ENCODE assay signal across 40 cellular contexts in genomic region chr12:102174761-102175160, GRCh38. TPM values are rescaled to one million over a fixed set of nuclear protein-coding genes. Genes with fewer than 3 reads are reported as not detected.
"Had no signal": no experiment of that assay in that cellular context is flagged by ENCODE, and none has a peak within 500 bp of the region (broad histone marks: within the 10 kb centered on the region; RNA-seq: fewer than 3 reads in every experiment).

No MANE protein-coding gene starts in this region.

- H3K36me3 Mint-ChIP-seq: activated naive CD4-positive, alpha-beta T cell treated with anti-CD3 and anti-CD28 coated beads, Interleukin-2, amount 50 U/mL, for 24 hours; brain had no signal

- H3K27ac Mint-ChIP-seq: activated B cell treated with CpG ODN at 0.5 μM for 24 hours; activated CD4-positive, alpha-beta memory T cell treated with anti-CD3 and anti-CD28 coated beads for 36 hours; activated CD4-positive, alpha-beta T cell treated with anti-CD3 and anti-CD28 coated beads, Interleukin-2, amount 10 ng/mL, durations not matched to agents 24 days and 14 days; activated CD8-positive, alpha-beta T cell treated with anti-CD3 and anti-CD28 coated beads for 36 hours; activated naive CD4-positive, alpha-beta T cell treated with anti-CD3 and anti-CD28 coated beads, Interleukin-2, amount 10 ng/mL, durations not matched to agents 7 days and 5 days; activated naive CD4-positive, alpha-beta T cell treated with anti-CD3 and anti-CD28 coated beads, Interleukin-2, amount 50 U/mL, for 24 hours; activated naive CD8-positive, alpha-beta T cell; activated naive CD8-positive, alpha-beta T cell treated with anti-CD3 and anti-CD28 coated beads, Interleukin-2, amount 10 ng/mL, durations not matched to agents 7 days and 5 days; activated naive CD8-positive, alpha-beta T cell treated with anti-CD3 and anti-CD28 coated beads, Interleukin-2, amount 50 U/mL, for 24 hours; activated T-cell treated with anti-CD3 and anti-CD28 coated beads, Interleukin-2, amount 50 U/mL, for 72 hours; activated T-helper 1 cell treated with anti-CD3 and anti-CD28 coated beads, Interleukin-12 subunit alpha, Interleukin-12 subunit beta, Interleukin-2, Interleukin-4 antibody, amounts not matched to agents 30 ng/mL and 10 ng/mL and 1 ng/mL, durations not matched to agents 14 hours and 24 hours and 36 hours; activated T-helper 17 cell treated with anti-CD3 and anti-CD28 coated beads, Interleukin-2, amount 50 U/mL, for 72 hours; brain; T-helper 1 cell treated with Interleukin-12 subunit alpha and Interleukin-12 subunit beta and Interleukin-4 antibody, amounts not matched to agents 30 μg/mL and 1 μg/mL, for 36 hours; T-helper 2 cell treated with Interferon-gamma antibody and Interleukin-4, amounts not matched to agents 5 μg/mL and 100 μg/mL, for 36 hours had no signal

- FAIRE-seq: bronchial epithelial cell, TTC549 had no signal

- H3K9me3 ChIP-seq: ascending aorta had no signal

- H3K4me3 Mint-ChIP-seq: activated B cell treated with CpG ODN at 0.5 μM for 24 hours; activated CD4-positive, alpha-beta memory T cell treated with anti-CD3 and anti-CD28 coated beads for 36 hours; activated CD4-positive, alpha-beta T cell treated with anti-CD3 and anti-CD28 coated beads, Interleukin-2, amount 10 ng/mL, durations not matched to agents 24 days and 14 days; activated CD8-positive, alpha-beta T cell treated with anti-CD3 and anti-CD28 coated beads for 36 hours; activated naive CD4-positive, alpha-beta T cell treated with anti-CD3 and anti-CD28 coated beads, Interleukin-2, amount 10 ng/mL, durations not matched to agents 7 days and 5 days; activated naive CD4-positive, alpha-beta T cell treated with anti-CD3 and anti-CD28 coated beads, Interleukin-2, amount 50 U/mL, for 24 hours; activated naive CD8-positive, alpha-beta T cell; activated naive CD8-positive, alpha-beta T cell treated with anti-CD3 and anti-CD28 coated beads, Interleukin-2, amount 10 ng/mL, durations not matched to agents 7 days and 5 days; activated naive CD8-positive, alpha-beta T cell treated with anti-CD3 and anti-CD28 coated beads, Interleukin-2, amount 50 U/mL, for 24 hours; activated T-cell treated with anti-CD3 and anti-CD28 coated beads, Interleukin-2, amount 50 U/mL, for 4 hours; activated T-cell treated with anti-CD3 and anti-CD28 coated beads, Interleukin-2, amount 50 U/mL, for 72 hours; activated T-helper 1 cell treated with anti-CD3 and anti-CD28 coated beads, Interleukin-12 subunit alpha, Interleukin-12 subunit beta, Interleukin-2, Interleukin-4 antibody, amounts not matched to agents 30 ng/mL and 10 ng/mL and 1 ng/mL, durations not matched to agents 14 hours and 24 hours and 36 hours; activated T-helper 17 cell treated with anti-CD3 and anti-CD28 coated beads, Interleukin-2, amount 50 U/mL, for 72 hours; brain; central memory CD8-positive, alpha-beta T cell; T-helper 1 cell treated with Interleukin-12 subunit alpha and Interleukin-12 subunit beta and Interleukin-4 antibody, amounts not matched to agents 30 μg/mL and 1 μg/mL, for 36 hours; T-helper 2 cell treated with Interferon-gamma antibody and Interleukin-4, amounts not matched to agents 5 μg/mL and 100 μg/mL, for 36 hours had no signal

- H3K27ac ChIP-seq: ascending aorta, cardiac muscle cell, VCaP had no signal

- H3K27me3 Mint-ChIP-seq: activated B cell treated with CpG ODN at 0.5 μM for 24 hours; activated CD4-positive, alpha-beta memory T cell treated with anti-CD3 and anti-CD28 coated beads for 36 hours; activated CD4-positive, alpha-beta T cell treated with anti-CD3 and anti-CD28 coated beads, Interleukin-2, amount 10 ng/mL, durations not matched to agents 24 days and 14 days; activated CD8-positive, alpha-beta T cell treated with anti-CD3 and anti-CD28 coated beads for 36 hours; activated naive CD4-positive, alpha-beta T cell treated with anti-CD3 and anti-CD28 coated beads, Interleukin-2, amount 10 ng/mL, durations not matched to agents 7 days and 5 days; activated naive CD4-positive, alpha-beta T cell treated with anti-CD3 and anti-CD28 coated beads, Interleukin-2, amount 50 U/mL, for 24 hours; activated naive CD8-positive, alpha-beta T cell; activated naive CD8-positive, alpha-beta T cell treated with anti-CD3 and anti-CD28 coated beads, Interleukin-2, amount 10 ng/mL, durations not matched to agents 7 days and 5 days; activated naive CD8-positive, alpha-beta T cell treated with anti-CD3 and anti-CD28 coated beads, Interleukin-2, amount 50 U/mL, for 24 hours; activated T-helper 17 cell treated with anti-CD3 and anti-CD28 coated beads, Interleukin-2, amount 50 U/mL, for 72 hours; brain; central memory CD8-positive, alpha-beta T cell had no signal

- H3K4me3 ChIP-seq: ascending aorta, cardiac muscle cell had no signal

- H3K36me3 ChIP-seq: ascending aorta, cardiac muscle cell had no signal

- H3K4me1 Mint-ChIP-seq: activated B cell treated with CpG ODN at 0.5 μM for 24 hours; activated naive CD4-positive, alpha-beta T cell treated with anti-CD3 and anti-CD28 coated beads, Interleukin-2, amount 10 ng/mL, durations not matched to agents 7 days and 5 days; activated naive CD4-positive, alpha-beta T cell treated with anti-CD3 and anti-CD28 coated beads, Interleukin-2, amount 50 U/mL, for 24 hours; activated naive CD8-positive, alpha-beta T cell treated with anti-CD3 and anti-CD28 coated beads, Interleukin-2, amount 10 ng/mL, durations not matched to agents 7 days and 5 days; activated naive CD8-positive, alpha-beta T cell treated with anti-CD3 and anti-CD28 coated beads, Interleukin-2, amount 50 U/mL, for 24 hours; activated T-helper 17 cell treated with anti-CD3 and anti-CD28 coated beads, Interleukin-2, amount 50 U/mL, for 72 hours; brain; central memory CD8-positive, alpha-beta T cell had no signal

- ATAC-seq: activated CD8-positive, alpha-beta T cell treated with anti-CD3 and anti-CD28 coated beads for 36 hours; activated naive CD8-positive, alpha-beta T cell treated with anti-CD3 and anti-CD28 coated beads, Interleukin-2, amount 50 U/mL, for 24 hours; activated T-cell treated with anti-CD3 and anti-CD28 coated beads, Interleukin-2, amount 50 U/mL, for 4 hours; activated T-cell treated with anti-CD3 and anti-CD28 coated beads, Interleukin-2, amount 50 U/mL, for 72 hours; activated T-helper 17 cell treated with anti-CD3 and anti-CD28 coated beads, Interleukin-2, amount 50 U/mL, for 72 hours had no signal

- H3K9me3 Mint-ChIP-seq: activated B cell treated with CpG ODN at 0.5 μM for 24 hours; activated CD4-positive, alpha-beta memory T cell treated with anti-CD3 and anti-CD28 coated beads for 36 hours; activated CD4-positive, alpha-beta T cell treated with anti-CD3 and anti-CD28 coated beads, Interleukin-2, amount 10 ng/mL, durations not matched to agents 24 days and 14 days; activated CD8-positive, alpha-beta T cell treated with anti-CD3 and anti-CD28 coated beads for 36 hours; activated naive CD4-positive, alpha-beta T cell treated with anti-CD3 and anti-CD28 coated beads, Interleukin-2, amount 10 ng/mL, durations not matched to agents 7 days and 5 days; activated naive CD4-positive, alpha-beta T cell treated with anti-CD3 and anti-CD28 coated beads, Interleukin-2, amount 50 U/mL, for 24 hours; activated naive CD8-positive, alpha-beta T cell treated with anti-CD3 and anti-CD28 coated beads, Interleukin-2, amount 10 ng/mL, durations not matched to agents 7 days and 5 days; activated naive CD8-positive, alpha-beta T cell treated with anti-CD3 and anti-CD28 coated beads, Interleukin-2, amount 50 U/mL, for 24 hours; activated T-cell treated with anti-CD3 and anti-CD28 coated beads, Interleukin-2, amount 50 U/mL, for 4 hours; activated T-cell treated with anti-CD3 and anti-CD28 coated beads, Interleukin-2, amount 50 U/mL, for 72 hours; activated T-helper 1 cell treated with anti-CD3 and anti-CD28 coated beads, Interleukin-12 subunit alpha, Interleukin-12 subunit beta, Interleukin-2, Interleukin-4 antibody, amounts not matched to agents 30 ng/mL and 10 ng/mL and 1 ng/mL, durations not matched to agents 14 hours and 24 hours and 36 hours; activated T-helper 17 cell treated with anti-CD3 and anti-CD28 coated beads, Interleukin-2, amount 50 U/mL, for 72 hours; brain; central memory CD8-positive, alpha-beta T cell; T-helper 1 cell treated with Interleukin-12 subunit alpha and Interleukin-12 subunit beta and Interleukin-4 antibody, amounts not matched to agents 30 μg/mL and 1 μg/mL, for 36 hours; T-helper 2 cell treated with Interferon-gamma antibody and Interleukin-4, amounts not matched to agents 5 μg/mL and 100 μg/mL, for 36 hours had no signal

- DNase-seq: activated B cell treated with CpG ODN at 0.5 μM for 24 hours; activated CD4-positive, alpha-beta memory T cell treated with anti-CD3 and anti-CD28 coated beads for 36 hours; activated CD4-positive, alpha-beta T cell treated with anti-CD3 and anti-CD28 coated beads for 4 hours; activated CD4-positive, alpha-beta T cell treated with anti-CD3 and anti-CD28 coated beads, Interleukin-2, amount 10 ng/mL, durations not matched to agents 24 days and 14 days; activated CD4-positive, alpha-beta T cell treated with anti-CD3 and anti-CD28 coated beads, Interleukin-2, amount 50 U/mL, for 1 hour; activated CD4-positive, alpha-beta T cell treated with anti-CD3 and anti-CD28 coated beads, Interleukin-2, amount 50 U/mL, for 4 hours; activated CD4-positive, CD25-positive, alpha-beta regulatory T cell treated with anti-CD3 and anti-CD28 coated beads, Interleukin-2, amount 50 U/mL, for 72 hours; activated CD8-positive, alpha-beta memory T cell treated with anti-CD3 and anti-CD28 coated beads, Interleukin-2, amount 50 U/mL, for 4 hours; activated CD8-positive, alpha-beta T cell treated with anti-CD3 and anti-CD28 coated beads for 36 hours; activated effector memory CD4-positive, alpha-beta T cell treated with anti-CD3 and anti-CD28 coated beads, Interleukin-2, amount 50 U/mL, for 16 hours; activated gamma-delta T cell treated with Interleukin-2 at 50 U/mL for 16 hours; activated naive CD4-positive, alpha-beta T cell; activated naive CD4-positive, alpha-beta T cell treated with anti-CD3 and anti-CD28 coated beads, Interleukin-2, amount 10 ng/mL, durations not matched to agents 7 days and 5 days; activated naive CD8-positive, alpha-beta T cell treated with anti-CD3 and anti-CD28 coated beads, Interleukin-2, amount 10 ng/mL, durations not matched to agents 7 days and 5 days; activated naive CD8-positive, alpha-beta T cell treated with anti-CD3 and anti-CD28 coated beads, Interleukin-2, amount 50 U/mL, for 24 hours; activated T-cell treated with anti-CD3 and anti-CD28 coated beads for 4 hours; activated T-cell treated with anti-CD3 and anti-CD28 coated beads, Interleukin-2, amount 50 U/mL, for 1 hour; activated T-cell treated with anti-CD3 and anti-CD28 coated beads, Interleukin-2, amount 50 U/mL, for 4 hours; activated T-cell treated with anti-CD3 and anti-CD28 coated beads, Interleukin-2, amount 50 U/mL, for 72 hours; amygdala; anterior cingulate cortex; caudate nucleus; cerebellar nuclear complex; T-helper 1 cell; T-helper 2 cell; T-helper 9 cell had no signal

- H3K27me3 ChIP-seq: ascending aorta, cardiac muscle cell had no signal

RNA-seq across cellular contexts. Expression of gene PMCH, which starts 22.9 kb away (rescaled TPM):
- total RNA-seq: activated B cell treated with CpG ODN at 0.5 μM for 24 hours; activated CD8-positive, alpha-beta T cell treated with anti-CD3 and anti-CD28 coated beads for 36 hours; activated naive CD8-positive, alpha-beta T cell treated with anti-CD3 and anti-CD28 coated beads, Interleukin-2, amount 10 ng/mL, durations not matched to agents 7 days and 5 days; ascending aorta; bronchial epithelial cell; cardiac muscle cell had no signal
- polyA plus RNA-seq: adipose tissue, cardiac muscle cell had no signal
